ENCODE assay signal across 9 cellular contexts in the genomic region with DNA sequence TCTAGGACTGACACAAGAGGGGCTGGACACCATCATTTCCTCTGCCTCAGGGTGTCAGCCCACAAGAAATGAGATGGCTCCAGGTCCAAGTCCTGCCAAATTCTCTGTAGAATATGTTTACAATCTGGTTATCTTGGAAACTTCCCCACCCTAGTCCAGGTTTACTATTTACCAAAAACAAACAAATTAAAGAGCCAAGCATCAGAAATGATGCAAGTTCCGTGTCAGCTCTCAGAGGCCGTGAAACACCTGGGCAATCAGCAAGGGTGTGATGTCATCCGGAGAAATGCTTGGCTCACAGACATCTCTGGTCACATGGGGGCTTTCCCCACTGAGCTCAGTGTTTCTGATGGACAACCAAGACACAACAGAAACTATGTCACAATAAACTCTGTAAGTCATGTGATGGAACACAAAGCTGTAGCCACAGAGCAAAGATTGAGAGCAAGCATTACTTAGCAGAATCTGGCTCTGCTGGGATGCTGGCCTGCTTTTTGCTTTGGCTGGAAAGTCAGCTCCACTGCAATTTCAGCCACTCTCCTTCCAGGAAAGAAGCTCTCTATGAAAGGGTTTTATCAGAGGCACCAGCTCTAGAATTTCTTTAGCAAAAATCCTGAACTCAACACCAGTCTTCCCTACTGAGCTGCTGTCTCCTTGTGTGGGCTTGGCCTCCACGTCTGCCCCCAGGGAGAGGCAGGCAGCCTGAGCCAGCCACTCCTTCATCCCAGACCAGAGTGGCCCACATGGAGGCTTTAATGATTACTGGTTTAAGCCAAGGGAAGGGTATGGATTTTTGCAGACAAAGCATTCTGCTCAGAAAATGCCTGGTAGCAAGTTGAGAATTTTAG. TPM values are rescaled to one million over a fixed set of nuclear protein-coding genes. Genes with fewer than 3 reads are reported as not detected.
DNase-seq lines count a peak whose midpoint lies in the region; ATAC-seq lines count a peak whose summit lies in the region.
"Had no signal": no experiment of that assay in that cellular context is flagged by ENCODE, and none has a peak within 500 bp of the region (broad histone marks: within the 10 kb centered on the region; RNA-seq: fewer than 3 reads in every experiment).

No MANE protein-coding gene starts in this region.

- no peak overlapping the region for H3K27ac ChIP-seq in CD4-positive, CD25-positive, alpha-beta regulatory T cell (ENCODE audit: insufficient read depth, low read length, poor library complexity, severe bottlenecking)
- H3K27ac ChIP-seq in SJSA1: peak overlapping the region; percentile 27

- no peak overlapping the region for H3K4me3 ChIP-seq in CD4-positive, CD25-positive, alpha-beta regulatory T cell (ENCODE audit: low read depth, low read length)
- H3K4me3 ChIP-seq in SJSA1: no peak overlapping the region

- DNase-seq in CD4-positive, CD25-positive, alpha-beta regulatory T cell: peak in 1 of 3 donors; percentile 8
- DNase-seq in SJSA1 (ENCODE audit: low read depth in 1 of 2, low spot score in 2 of 2) (peak in 1 of 2 experiments; percentile 50), fibroblast of peridontal ligament (ENCODE audit: extremely low read depth) (peak; percentile 91), putamen (ENCODE audit: low spot score) (peak; percentile 76), HuH-7.5 (ENCODE audit: low spot score) (no peak)
- DNase-seq: naive B cell had no signal

- ATAC-seq in CD4-positive, CD25-positive, alpha-beta regulatory T cell (ENCODE audit: low read depth in 2 of 2): peak; percentile 24 to 29
- ATAC-seq in GM18867 (IDR thresholded peaks at IDR 0.05; ENCODE audit: unreplicated experiment) (peak; percentile 89), HG03135 (IDR thresholded peaks at IDR 0.05; ENCODE audit: unreplicated experiment) (peak; percentile 59), GM19328 (IDR thresholded peaks at IDR 0.05; ENCODE audit: unreplicated experiment) (no peak)

- H3K9me3 Mint-ChIP-seq in CD4-positive, CD25-positive, alpha-beta regulatory T cell: no peaks in the 10 kb centered on the region
- H3K9me3 Mint-ChIP-seq: naive B cell had no signal

- H3K27me3 ChIP-seq in CD4-positive, CD25-positive, alpha-beta regulatory T cell (ENCODE audit: control insufficient read depth, insufficient read depth, low read length): no peaks in the 10 kb centered on the region
- no peaks in the 10 kb centered on the region for H3K27me3 ChIP-seq in SJSA1 (replicated peaks)

- no peak overlapping the region for H3K4me3 Mint-ChIP-seq in CD4-positive, CD25-positive, alpha-beta regulatory T cell
- H3K4me3 Mint-ChIP-seq: naive B cell had no signal

- H3K9me3 ChIP-seq in CD4-positive, CD25-positive, alpha-beta regulatory T cell (ENCODE audit: control insufficient read depth in 2 of 2, low read length in 2 of 2): no peaks in the 10 kb centered on the region
- H3K9me3 ChIP-seq in SJSA1 (replicated peaks): no peaks in the 10 kb centered on the region; the same call in 1 of the 2 replicates

- H3K27ac Mint-ChIP-seq in CD4-positive, CD25-positive, alpha-beta regulatory T cell: no peak overlapping the region
- H3K27ac Mint-ChIP-seq: naive B cell had no signal

- no peaks in the 10 kb centered on the region for H3K36me3 Mint-ChIP-seq in CD4-positive, CD25-positive, alpha-beta regulatory T cell
- H3K36me3 Mint-ChIP-seq: naive B cell had no signal

- peaks cover 0 to 3% (median 0%) of the 10 kb centered on the region in 4 donors for H3K4me1 Mint-ChIP-seq in CD4-positive, CD25-positive, alpha-beta regulatory T cell
- H3K4me1 Mint-ChIP-seq: naive B cell had no signal

- H3K4me1 ChIP-seq in CD4-positive, CD25-positive, alpha-beta regulatory T cell (ENCODE audit: control insufficient read depth, insufficient read depth, low read length, poor library complexity, severe bottlenecking): no peaks in the 10 kb centered on the region
- peaks cover 47% of the 10 kb centered on the region for H3K4me1 ChIP-seq in SJSA1 (replicated peaks)

- peaks cover 12% of the 10 kb centered on the region for H3K27me3 Mint-ChIP-seq in CD4-positive, CD25-positive, alpha-beta regulatory T cell

- H3K36me3 ChIP-seq in CD4-positive, CD25-positive, alpha-beta regulatory T cell (ENCODE audit: control insufficient read depth, insufficient read depth, low read length): no peaks in the 10 kb centered on the region
- no peaks in the 10 kb centered on the region for H3K36me3 ChIP-seq in SJSA1

RNA-seq across cellular contexts. Expression of gene NENF, which starts 55.9 kb away (rescaled TPM):
- total RNA-seq in CD4-positive, CD25-positive, alpha-beta regulatory T cell: 17.0 TPM
- polyA plus RNA-seq in CD4-positive, CD25-positive, alpha-beta regulatory T cell: 10 to 100 TPM; 37.8 to 82.8 (median 69.4) TPM
- 68.9 and 119 TPM in 2 replicates for total RNA-seq in SJSA1 (2014; rRNA removed; shearing (Covaris generic))
